8 cellular contexts compared by ENCODE assay signal in the genomic region with DNA sequence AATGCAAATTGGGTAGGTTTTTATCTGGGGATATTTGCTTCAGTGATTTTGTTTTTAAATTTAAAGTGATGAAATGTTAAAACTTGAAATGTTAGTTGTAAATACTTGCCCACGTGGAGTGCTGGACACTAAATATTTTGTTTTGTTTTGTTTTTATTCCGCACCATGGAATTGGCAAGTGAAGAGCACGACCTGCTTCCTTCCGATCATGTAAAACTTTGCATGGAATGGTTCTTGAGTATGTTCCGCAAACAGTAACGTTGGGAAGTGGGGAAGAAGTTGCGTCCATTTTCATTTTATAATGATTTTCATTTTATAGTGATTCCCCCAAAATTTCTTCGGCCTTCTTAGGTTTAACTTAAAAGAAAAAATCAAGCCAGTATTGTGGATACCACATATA. TPM values are rescaled to one million over a fixed set of nuclear protein-coding genes. Genes with fewer than 3 reads are reported as not detected.
DNase-seq lines count a peak whose midpoint lies in the region; ATAC-seq and TF ChIP-seq lines count a peak whose summit lies in the region.

No MANE protein-coding gene starts in this region.

- CTCF ChIA-PET in Panc1 (lab: Charles Lee): no interaction called here

- no peaks in the 10 kb centered on the region for H3K27me3 ChIP-seq in GM06990 (replicated peaks; ENCODE audit: control insufficient read depth, insufficient read depth, low read length)
- no peaks in the 10 kb centered on the region for H3K27me3 ChIP-seq in Panc1 (ENCODE audit: control insufficient read depth, insufficient read depth, low read length)
- H3K27me3 ChIP-seq in prostate gland (replicated peaks; ENCODE audit: insufficient read depth): no peaks in the 10 kb centered on the region

- DNase-seq in GM06990 (ENCODE audit: extremely low read depth, insufficient read length) (no peak), Panc1 (ENCODE audit: low read depth, low spot score) (no peak), epithelial cell of prostate (ENCODE audit: low read depth, low spot score) (no peak), prostate gland (ENCODE audit: low spot score) (no peak), putamen (ENCODE audit: low spot score) (no peak), substantia nigra (lab: John Stamatoyannopoulos, UW) (no peak), COLO668 (lab: John Stamatoyannopoulos, UW; ENCODE audit: unreplicated experiment) (no peak)

- H3K27ac ChIP-seq in Panc1 (ENCODE audit: low read length): peak overlapping the region; percentile 97
- H3K27ac ChIP-seq in epithelial cell of prostate: peak overlapping the region; percentile 67
- H3K27ac ChIP-seq in prostate gland: no peak overlapping the region
- no peak overlapping the region for H3K27ac ChIP-seq in substantia nigra (ENCODE audit: low read depth, low read length, poor library complexity, severe bottlenecking)

- POLR2A ChIA-PET in Panc1 (lab: Charles Lee): no interaction called here

- TF ChIP-seq CTCF in GM06990 (IDR thresholded peaks at IDR 0.05; ENCODE audit: insufficient read depth, low read length, poor library complexity, severe bottlenecking) (no peak), Panc1 (IDR thresholded peaks at IDR 0.05) (peak; percentile 6; the same call in 1 of the 2 replicates), prostate gland (IDR thresholded peaks at IDR 0.05) (no peak)

- H3K4me1 ChIP-seq in Panc1 (ENCODE audit: control insufficient read depth, insufficient read depth, low read length) (peaks cover 11% of the 10 kb centered on the region), prostate gland (replicated peaks) (no peaks in the 10 kb centered on the region)

- no peaks in the 10 kb centered on the region for H3K9me3 ChIP-seq in Panc1 (ENCODE audit: control insufficient read depth, insufficient read depth, low read depth, low read length)
- H3K9me3 ChIP-seq in prostate gland: no peaks in the 10 kb centered on the region

- H3K4me3 ChIP-seq in GM06990 (replicated peaks; ENCODE audit: low read depth, low read length): peak overlapping the region; percentile 67
- H3K4me3 ChIP-seq in Panc1 (ENCODE audit: low read depth in 2 of 2, low read length in 2 of 2): peak overlapping the region; percentile 71 to 99
- peak overlapping the region; percentile 54 to 67 for H3K4me3 ChIP-seq in prostate gland

- WGBS in prostate gland: 21% methylated on average over 8 of the region's 8 CpGs

- no peak for TF ChIP-seq POLR2A in prostate gland (IDR thresholded peaks at IDR 0.05)

- H3K36me3 ChIP-seq in GM06990 (ENCODE audit: control insufficient read depth, insufficient read depth, low read length): no peaks in the 10 kb centered on the region
- no peaks in the 10 kb centered on the region; the same call in 1 of the 2 replicates for H3K36me3 ChIP-seq in Panc1 (ENCODE audit: control insufficient read depth, insufficient read depth, low read length)
- no peaks in the 10 kb centered on the region for H3K36me3 ChIP-seq in prostate gland

- BruUV-seq in Panc1 (replicated peaks; lab: Mats Ljungman, UMichigan): TSS peak; percentile 64

- intact Hi-C loops in Panc1 (cut with micrococcal nuclease; ENCODE audit: unreplicated experiment): no loop called here
- intact Hi-C loops in prostate gland (cut with DNase I): no loop called here

- in situ Hi-C loops in Panc1 (cut with HindIII; ENCODE audit: low pct_unique_long_range_greater_than_20kb, low sequenced_read_pairs): no loop called here

- ATAC-seq in Panc1 (no peak), GM18861 (IDR thresholded peaks at IDR 0.05; ENCODE audit: unreplicated experiment) (no peak)

RNA-seq across cellular contexts. Expression of gene IRAK1BP1, which starts 0.8 kb away (rescaled TPM):
- total RNA-seq in Panc1 (2021; ENCODE audit: unreplicated experiment) (2.2 TPM), prostate gland (1 to 10 TPM; 5.0 to 6.3 TPM)
- polyA plus RNA-seq in Panc1 (2012; ENCODE audit: insufficient read length): 3.4 TPM

Comparison
In these comparisons a context has a peak if more than half of its experiments do, and no peak if none do; other contexts are left out.
1. H3K27ac ChIP-seq: peak in Panc1 (single experiment) and epithelial cell of prostate (single experiment); none in prostate gland (0 of 2) and substantia nigra (single experiment).
2. Peak in every context shown above with its lines, with median percentiles within 50 percentile points of each other: H3K4me3 ChIP-seq.